ENCODE assay signal across 7 cellular contexts in the genomic region with DNA sequence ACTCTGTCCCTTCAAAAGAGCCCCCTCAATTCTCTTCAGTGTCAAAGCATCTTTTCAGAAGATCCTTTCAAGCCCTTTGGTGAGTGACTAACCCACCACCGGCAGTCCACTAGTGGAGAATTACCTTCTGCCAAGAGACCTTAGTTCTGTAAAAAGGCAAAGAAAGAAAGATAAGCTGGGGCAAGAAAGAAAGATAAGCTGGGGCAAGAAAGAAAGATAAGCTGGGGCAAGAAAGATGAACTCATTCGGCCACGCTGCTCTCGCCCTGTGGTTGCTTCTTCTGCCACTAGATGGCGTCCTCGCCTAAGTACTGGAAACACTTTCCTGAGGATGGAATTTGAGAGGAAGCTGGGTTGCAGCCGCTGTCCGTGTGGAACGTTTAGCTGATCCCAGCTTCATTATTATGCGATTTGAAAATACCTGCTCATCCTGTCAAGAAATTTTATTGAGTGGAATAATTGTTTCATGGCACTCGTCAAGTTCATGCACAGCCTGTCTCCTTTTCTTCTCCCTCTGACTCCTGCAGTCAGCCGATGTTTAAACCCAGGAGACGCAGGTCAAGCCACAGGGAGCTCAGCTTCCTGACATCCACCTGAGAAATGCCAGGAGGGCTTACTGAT. TPM values are rescaled to one million over a fixed set of nuclear protein-coding genes. Genes with fewer than 3 reads are reported as not detected.
A peak's percentile ranks its signal among the peaks of the same experiment; 100 is the strongest.
DNase-seq lines count a peak whose midpoint lies in the region; FAIRE-seq and TF ChIP-seq lines count a peak whose summit lies in the region.

No MANE protein-coding gene starts in this region.

- H3K4me2 ChIP-seq in mesendoderm (ENCODE audit: low read length), result peak overlapping the region; percentile 72

- WGBS in mesendoderm (ENCODE audit: extremely low coverage, insufficient coverage, low lambda C conversion rate), result no CpG with 5 or more reads among the region's 13 CpGs

- H3K18ac ChIP-seq in mesendoderm (ENCODE audit: low read length), result no peak overlapping the region

- H3K56ac ChIP-seq in mesendoderm (ENCODE audit: low read length), result no peak overlapping the region

- no peak for TF ChIP-seq POLR2A in GM12892 (IDR thresholded peaks at IDR 0.05; ENCODE audit: low read depth, low read length)

- no peak overlapping the region for H4K5ac ChIP-seq in mesendoderm (ENCODE audit: low read length)

- H2BK5ac ChIP-seq in mesendoderm (ENCODE audit: low read length), result no peak overlapping the region

- H4K8ac ChIP-seq in mesendoderm (ENCODE audit: low read depth, low read length), result no peak overlapping the region

- no peak overlapping the region for H3K23ac ChIP-seq in mesendoderm (ENCODE audit: low read length)

- no peak overlapping the region for H2BK120ac ChIP-seq in mesendoderm (ENCODE audit: low read depth, low read length)

- H2BK15ac ChIP-seq in mesendoderm (replicated peaks; ENCODE audit: low read depth), result no peak overlapping the region

- H3K9me3 ChIP-seq in endocrine pancreas (ENCODE audit: control insufficient read depth, low read length), result no peaks in the 10 kb centered on the region

- no peaks in the 10 kb centered on the region for H3K79me2 ChIP-seq in mesendoderm (ENCODE audit: control insufficient read depth, insufficient read depth, low read length)

- H3K27me3 ChIP-seq in endocrine pancreas (ENCODE audit: control insufficient read depth, insufficient read depth, low read length), result no peaks in the 10 kb centered on the region
- no peaks in the 10 kb centered on the region for H3K27me3 ChIP-seq in mesendoderm (ENCODE audit: insufficient read depth, low read length, poor library complexity)

- H3K36me3 ChIP-seq in endocrine pancreas (ENCODE audit: control insufficient read depth, insufficient read depth, low read length) (no peaks in the 10 kb centered on the region), mesendoderm (ENCODE audit: control insufficient read depth, insufficient read depth, low read length) (no peaks in the 10 kb centered on the region)

- H3K4me1 ChIP-seq in endocrine pancreas (ENCODE audit: control insufficient read depth, insufficient read depth, low read length), result no peaks in the 10 kb centered on the region
- peaks cover 2% of the 10 kb centered on the region for H3K4me1 ChIP-seq in mesendoderm (ENCODE audit: control insufficient read depth, low read depth, low read length)

- H3K4me3 ChIP-seq in endocrine pancreas (ENCODE audit: control insufficient read depth, insufficient read depth, low read length), result peak overlapping the region; percentile 63
- no peak overlapping the region for H3K4me3 ChIP-seq in mesendoderm (ENCODE audit: low read length)

- H3K9ac ChIP-seq in endocrine pancreas (ENCODE audit: control insufficient read depth, insufficient read depth, low read length) (no peak overlapping the region), mesendoderm (ENCODE audit: low read length) (no peak overlapping the region)

- peak; percentile 100 for FAIRE-seq in GM12892 (lab: Jason Lieb, UNC)

- no peak overlapping the region for H3K4ac ChIP-seq in mesendoderm (ENCODE audit: low read depth, low read length)

- H3K79me1 ChIP-seq in mesendoderm (ENCODE audit: low read length), result no peaks in the 10 kb centered on the region

- peak; percentile 44 for DNase-seq in GM12892 (ENCODE audit: insufficient read length)
- peak; percentile 90 for DNase-seq in HT-29 (ENCODE audit: low spot score)
- peak; percentile 46 for DNase-seq in NK-92 (lab: John Stamatoyannopoulos, UW; ENCODE audit: unreplicated experiment)
- peak; percentile 67 to 80 for DNase-seq in activated CD8-positive, alpha-beta memory T cell treated with anti-CD3 and anti-CD28 coated beads for 1 hour (ENCODE audit: extremely low read depth in 1 of 2, low read depth in 1 of 2)
- peak; percentile 86 for DNase-seq in mesendoderm
- DNase-seq in stimulated activated CD8-positive, alpha-beta memory T cell treated with anti-CD3 and anti-CD28 coated beads, Interleukin-15, amount 100 ng/mL, for 24 hours (ENCODE audit: low read depth), result peak; percentile 72

- no peak overlapping the region for H2AK5ac ChIP-seq in mesendoderm (ENCODE audit: low read length)

- no peak overlapping the region for H3K27ac ChIP-seq in mesendoderm (ENCODE audit: low read depth, low read length)

RNA-seq across cellular contexts. Expression of a gene that starts 17.3 kb away (rescaled TPM):
- polyA plus RNA-seq in GM12892 (2012; ENCODE audit: missing spikeins), result 82.4 TPM
- total RNA-seq in HT-29 (2014; rRNA removed; shearing (Covaris generic)), result 460 and 510 TPM in 2 replicates
- 8.1 TPM for polyA plus RNA-seq in mesendoderm (2013, experiment 1 of 2)
- 8.6 TPM for polyA plus RNA-seq in mesendoderm (2013, experiment 2 of 2)
